Comparison of ENCODE assay signal across 8 cellular contexts in the genomic region with DNA sequence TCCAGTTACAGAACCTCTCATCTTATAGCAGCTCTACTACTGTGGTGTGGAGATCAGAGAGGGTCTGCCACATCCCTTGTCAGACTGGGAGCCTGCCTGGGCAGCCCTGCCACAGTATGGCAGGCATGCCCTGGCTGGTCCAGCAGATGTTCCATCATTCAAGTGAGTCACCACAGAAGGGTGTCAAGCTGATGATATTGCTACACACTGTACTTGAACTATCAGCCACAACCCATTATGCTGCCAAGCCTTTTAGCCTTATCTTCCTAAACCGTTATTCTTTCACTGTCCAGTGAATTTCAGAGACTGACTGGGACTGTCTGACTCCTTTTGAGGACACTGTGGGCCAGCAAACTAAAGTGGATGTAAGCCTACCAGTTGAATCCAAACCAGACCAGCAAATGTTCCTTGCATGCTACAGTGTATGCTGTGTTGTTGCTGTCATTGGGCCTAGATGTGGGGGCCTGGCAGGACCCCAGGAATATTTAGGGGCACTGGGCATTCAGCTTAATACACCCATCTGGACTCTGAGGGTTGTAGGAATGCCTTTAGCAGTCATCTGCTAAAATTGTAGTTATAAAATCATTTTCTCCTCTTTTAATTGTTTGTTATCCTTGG.
DNase-seq lines count a peak whose midpoint lies in the region; ATAC-seq and TF ChIP-seq lines count a peak whose summit lies in the region.

No MANE protein-coding gene starts in this region.

- H3K36me3 ChIP-seq in brain microvascular endothelial cell (replicated peaks) (no peaks in the 10 kb centered on the region), WERI-Rb-1 (no peaks in the 10 kb centered on the region)

- in situ Hi-C loops in brain microvascular endothelial cell (cut with HindIII; ENCODE audit: low pct_ligation_motif_present, low sequenced_read_pairs) = no loop called here

- ATAC-seq in activated CD4-positive, CD25-positive, alpha-beta regulatory T cell treated with anti-CD3 and anti-CD28 coated beads, Interleukin-2, amount 50 U/mL, for 24 hours = no peak

- no peaks in the 10 kb centered on the region for H3K27me3 ChIP-seq in brain microvascular endothelial cell (replicated peaks)
- no peaks in the 10 kb centered on the region for H3K27me3 ChIP-seq in WERI-Rb-1 (ENCODE audit: insufficient read depth, low read depth, severe bottlenecking)

- peak; percentile 68 for DNase-seq in GM04503 (ENCODE audit: low read depth)
- DNase-seq in NB4 (ENCODE audit: low read depth) = peak; percentile 30
- peak; percentile 81 for DNase-seq in brain microvascular endothelial cell
- DNase-seq in myocyte (ENCODE audit: low read depth) = peak; percentile 94
- DNase-seq in SKM-1 treated with dmso at 0.1 percent for 144 hours (lab: John Stamatoyannopoulos, UW; ENCODE audit: unreplicated experiment) = no peak
- no peak for DNase-seq in activated T-cell treated with anti-CD3 and anti-CD28 coated beads, Interleukin-2, amount 50 U/mL, for 48 hours
- DNase-seq in WERI-Rb-1 = no peak

- peaks cover 6% of the 10 kb centered on the region for H3K9me3 ChIP-seq in WERI-Rb-1 (ENCODE audit: severe bottlenecking)

- H3K4me3 ChIP-seq in NB4 (ENCODE audit: low read depth, low read length) = no peak overlapping the region
- H3K4me3 ChIP-seq in brain microvascular endothelial cell (ENCODE audit: low read depth, low read length) = no peak overlapping the region
- no peak overlapping the region for H3K4me3 ChIP-seq in WERI-Rb-1 (ENCODE audit: low read depth, low read length)

- TF ChIP-seq POLR2A in NB4 (IDR thresholded peaks at IDR 0.05; ENCODE audit: extremely low read depth, insufficient read length) = no peak

- TF ChIP-seq CTCF in NB4 (IDR thresholded peaks at IDR 0.05; ENCODE audit: low read depth, low read length) (no peak), brain microvascular endothelial cell (IDR thresholded peaks at IDR 0.05; ENCODE audit: low read depth, low read length, missing control alignments) (no peak), WERI-Rb-1 (IDR thresholded peaks at IDR 0.05; ENCODE audit: low read depth, low read length) (no peak)

- H3K27ac ChIP-seq in brain microvascular endothelial cell (peak overlapping the region; percentile 39), WERI-Rb-1 (no peak overlapping the region)

Comparison
In these comparisons a context has a peak if more than half of its experiments do, and no peak if none do; other contexts are left out.
1. DNase-seq: peak in GM04503 (single experiment), NB4 (single experiment), brain microvascular endothelial cell (single experiment) and myocyte (single experiment); none in SKM-1 treated with dmso at 0.1 percent for 144 hours (single experiment), activated T-cell treated with anti-CD3 and anti-CD28 coated beads, Interleukin-2, amount 50 U/mL, for 48 hours (0 of 2) and WERI-Rb-1 (single experiment).